Comparison of ENCODE assay signal across 16 cellular contexts in the genomic region with DNA sequence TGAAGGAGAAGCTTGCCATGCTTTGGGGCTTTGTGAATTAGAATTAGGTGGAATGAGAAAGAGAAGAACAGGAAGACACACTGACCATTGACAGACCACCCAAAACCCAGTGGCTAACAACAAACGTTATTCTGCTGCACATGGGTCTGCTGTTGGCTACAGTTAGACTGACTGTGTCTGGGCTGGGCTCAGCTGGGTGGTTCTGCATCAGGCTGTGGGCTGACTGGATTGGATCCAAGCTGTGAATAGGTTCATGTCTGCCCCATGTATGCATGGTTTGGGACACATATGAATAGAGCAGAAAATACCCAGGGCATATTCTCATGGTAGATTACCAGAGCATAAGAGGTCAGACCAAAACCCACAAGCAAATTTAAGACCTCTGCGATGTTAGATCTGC. TPM values are rescaled to one million over a fixed set of nuclear protein-coding genes. Genes with fewer than 3 reads are reported as not detected.
A peak's percentile ranks its signal among the peaks of the same experiment; 100 is the strongest.
DNase-seq lines count a peak whose midpoint lies in the region; ATAC-seq, FAIRE-seq and TF ChIP-seq lines count a peak whose summit lies in the region.
"Had no signal": no experiment of that assay in that cellular context is flagged by ENCODE, and none has a peak within 500 bp of the region (broad histone marks: within the 10 kb centered on the region; RNA-seq: fewer than 3 reads in every experiment).

No MANE protein-coding gene starts in this region.

- H2AK9ac ChIP-seq in IMR-90 (replicated peaks; ENCODE audit: low read depth, low read length, poor library complexity): no peak overlapping the region

- no peak overlapping the region for H2AK5ac ChIP-seq in IMR-90 (ENCODE audit: low read depth, low read length)

- H3K4me3 ChIP-seq in GM23338 (no peak overlapping the region), IMR-90 (ENCODE audit: insufficient read depth, low read depth, low read length) (no peak overlapping the region)

- no peak for ATAC-seq in GM23338
- no peak for ATAC-seq in IMR-90 (ENCODE audit: low read depth)
- ATAC-seq in GM19395 (IDR thresholded peaks at IDR 0.05; ENCODE audit: unreplicated experiment): no peak

- no peak overlapping the region for H2BK120ac ChIP-seq in IMR-90 (ENCODE audit: low read depth, low read length)

- no peaks in the 10 kb centered on the region for H3K9me3 ChIP-seq in IMR-90 (ENCODE audit: control insufficient read depth, insufficient read depth, low read length)
- H3K9me3 ChIP-seq: BE2C had no signal

- H3K79me1 ChIP-seq in IMR-90 (ENCODE audit: low read depth in 1 of 2, low read length in 2 of 2): no peaks in the 10 kb centered on the region

- no peak overlapping the region for H4K5ac ChIP-seq in IMR-90 (ENCODE audit: low read depth, low read length)

- no peaks in the 10 kb centered on the region for H3K9me3 Mint-ChIP-seq in GM23338
- H3K9me3 Mint-ChIP-seq in dendritic cell treated with granulocyte-macrophage colony-stimulating factor and Interleukin-4, amounts not matched to agents 40 ng/mL and 50 ng/mL, for 4 days: peaks cover 8% of the 10 kb centered on the region
- H3K9me3 Mint-ChIP-seq: CD4-positive, alpha-beta memory T cell; H9 had no signal

- DNase-seq in GM23338 (ENCODE audit: low spot score): no peak
- DNase-seq in IMR-90: no peak
- DNase-seq in D721Med (ENCODE audit: insufficient read length, low spot score): no peak
- no peak for DNase-seq in NCI-H774 (lab: John Stamatoyannopoulos, UW)
- no peak for DNase-seq in RPMI8226
- DNase-seq: ACHN; BE2C; CD4-positive, alpha-beta memory T cell; DMS79 treated with DMSO at 0.1 percent for 48 hours; H9 had no signal

- H3K27me3 ChIP-seq in GM23338 (ENCODE audit: insufficient read depth): no peaks in the 10 kb centered on the region
- H3K27me3 ChIP-seq in IMR-90 (ENCODE audit: control insufficient read depth, insufficient read depth, low read length): peaks cover 11% of the 10 kb centered on the region
- H3K27me3 ChIP-seq: BE2C had no signal

- dilution Hi-C loops in IMR-90 (cut with HindIII; ENCODE audit: low sequenced_read_pairs, unreplicated experiment): no loop called here

- no peak overlapping the region for H2BK5ac ChIP-seq in IMR-90 (ENCODE audit: low read depth, low read length, poor library complexity, severe bottlenecking)

- peaks cover 3% of the 10 kb centered on the region for H3K27me3 Mint-ChIP-seq in GM23338 (ENCODE audit: insufficient read depth, low read depth, poor library complexity)
- H3K27me3 Mint-ChIP-seq in dendritic cell treated with granulocyte-macrophage colony-stimulating factor and Interleukin-4, amounts not matched to agents 40 ng/mL and 50 ng/mL, for 4 days: peaks cover 4% of the 10 kb centered on the region

- H3K4me1 Mint-ChIP-seq in GM23338: no peaks in the 10 kb centered on the region; the same call in 2 of the 3 replicates
- peaks cover 21% of the 10 kb centered on the region for H3K4me1 Mint-ChIP-seq in dendritic cell treated with granulocyte-macrophage colony-stimulating factor and Interleukin-4, amounts not matched to agents 40 ng/mL and 50 ng/mL, for 4 days (ENCODE audit: low read depth)
- H3K4me1 Mint-ChIP-seq: CD4-positive, alpha-beta memory T cell; IgD-negative memory B cell had no signal

- H3K9ac ChIP-seq in IMR-90 (ENCODE audit: low read depth, low read length): no peak overlapping the region

- peak overlapping the region; percentile 69; the same call in 1 of the 2 replicates for H3K14ac ChIP-seq in IMR-90 (replicated peaks; ENCODE audit: low read depth, low read length)

- H3K56ac ChIP-seq in IMR-90 (ENCODE audit: extremely low read depth, insufficient read depth, low read length): no peak overlapping the region

- H2BK20ac ChIP-seq in IMR-90 (ENCODE audit: low read depth, low read length): no peak overlapping the region

- no peak overlapping the region for H3K27ac ChIP-seq in GM23338 (ENCODE audit: low read depth)
- no peak overlapping the region for H3K27ac ChIP-seq in IMR-90 (ENCODE audit: insufficient read depth, low read length)
- H3K27ac ChIP-seq: C4-2B had no signal

- H3K4me3 Mint-ChIP-seq in GM23338: no peak overlapping the region
- no peak overlapping the region for H3K4me3 Mint-ChIP-seq in dendritic cell treated with granulocyte-macrophage colony-stimulating factor and Interleukin-4, amounts not matched to agents 40 ng/mL and 50 ng/mL, for 4 days
- H3K4me3 Mint-ChIP-seq: CD4-positive, alpha-beta memory T cell; H9 had no signal

- no peak for FAIRE-seq in D721Med (lab: Jason Lieb, UNC)
- FAIRE-seq: A204.1, H1 had no signal

- no peak overlapping the region for H3K4ac ChIP-seq in IMR-90 (ENCODE audit: low read depth, low read length)

- no peaks in the 10 kb centered on the region for H3K36me3 Mint-ChIP-seq in GM23338 (ENCODE audit: low read depth)
- no peaks in the 10 kb centered on the region for H3K36me3 Mint-ChIP-seq in dendritic cell treated with granulocyte-macrophage colony-stimulating factor and Interleukin-4, amounts not matched to agents 40 ng/mL and 50 ng/mL, for 4 days (ENCODE audit: low read depth)
- H3K36me3 Mint-ChIP-seq: CD4-positive, alpha-beta memory T cell had no signal

- POLR2A ChIA-PET in IMR-90 (lab: Charles Lee; ENCODE audit: unreplicated experiment): no interaction called here

- no peak overlapping the region for H2AFZ ChIP-seq in GM23338
- no peak overlapping the region for H2AFZ ChIP-seq in IMR-90 (replicated peaks; ENCODE audit: low read length, poor library complexity)

- no peaks in the 10 kb centered on the region for H3K79me2 ChIP-seq in GM23338 (replicated peaks; ENCODE audit: insufficient read depth)

- no peaks in the 10 kb centered on the region for H3F3A ChIP-seq in GM23338 (replicated peaks; ENCODE audit: low read depth)

- H4K20me1 ChIP-seq in GM23338 (replicated peaks; ENCODE audit: insufficient read depth) (no peaks in the 10 kb centered on the region), IMR-90 (ENCODE audit: insufficient read depth, low read length) (no peaks in the 10 kb centered on the region)

- intact Hi-C loops in IMR-90 (cut with micrococcal nuclease): no loop called here
- intact Hi-C loops in dendritic cell treated with granulocyte-macrophage colony-stimulating factor and Interleukin-4, amounts not matched to agents 40 ng/mL and 50 ng/mL, for 4 days (cut with micrococcal nuclease): no loop called here

- no peak overlapping the region for H2BK15ac ChIP-seq in IMR-90 (ENCODE audit: low read depth, low read length)

- TF ChIP-seq CTCF in GM23338 (conservative IDR thresholded peaks at IDR 0.05; ENCODE audit: low read depth in 2 of 2) (no peak), IMR-90 (conservative IDR thresholded peaks at IDR 0.05; ENCODE audit: low read depth, low read length) (no peak), D721Med (IDR thresholded peaks at IDR 0.05; ENCODE audit: insufficient read depth, missing control alignments) (no peak)

- no CpG with 5 or more reads among the region's 2 CpGs for WGBS in IMR-90 (ENCODE audit: extremely low coverage in 2 of 2, insufficient read length in 1 of 2), 2 experiments

- H4K8ac ChIP-seq in IMR-90 (ENCODE audit: low read depth in 2 of 2, low read length in 2 of 2): no peak overlapping the region

- no peak overlapping the region for H3K18ac ChIP-seq in IMR-90 (ENCODE audit: low read depth, low read length)

- in situ Hi-C loops in IMR-90 (cut with MboI; ENCODE audit: low sequenced_read_pairs): no loop called here

- H3K9me1 ChIP-seq in IMR-90 (ENCODE audit: insufficient read depth, low read length): no peaks in the 10 kb centered on the region

- no peak for TF ChIP-seq POLR2A in IMR-90 (IDR thresholded peaks at IDR 0.05; ENCODE audit: low read depth, low read length)

- H3K36me3 ChIP-seq in GM23338 (ENCODE audit: insufficient read depth): no peaks in the 10 kb centered on the region
- H3K36me3 ChIP-seq in IMR-90 (ENCODE audit: control insufficient read depth, insufficient read depth, low read length): no peaks in the 10 kb centered on the region
- H3K36me3 ChIP-seq: BE2C had no signal

- H4K91ac ChIP-seq in IMR-90 (ENCODE audit: insufficient read depth, low read depth, low read length): no peak overlapping the region

- H3K23ac ChIP-seq in IMR-90 (ENCODE audit: low read depth, low read length): no peak overlapping the region

- CTCF ChIA-PET in IMR-90 (lab: Yijun Ruan, JAX): no interaction called here

- no peak overlapping the region for H3K27ac Mint-ChIP-seq in GM23338
- peak overlapping the region; percentile 58 for H3K27ac Mint-ChIP-seq in dendritic cell treated with granulocyte-macrophage colony-stimulating factor and Interleukin-4, amounts not matched to agents 40 ng/mL and 50 ng/mL, for 4 days
- H3K27ac Mint-ChIP-seq: CD4-positive, alpha-beta memory T cell had no signal

- H3K4me2 ChIP-seq in GM23338 (no peak overlapping the region), IMR-90 (ENCODE audit: low read depth, low read length) (no peak overlapping the region)

- TF ChIP-seq RAD21 in IMR-90 (IDR thresholded peaks at IDR 0.05; ENCODE audit: low read length): no peak

- BruUV-seq in IMR-90 (replicated peaks; lab: Mats Ljungman, UMichigan): no TSS peak

- no peaks in the 10 kb centered on the region for H3K4me1 ChIP-seq in GM23338 (ENCODE audit: insufficient read depth)
- peaks cover 2% of the 10 kb centered on the region; the same call in 1 of the 2 replicates for H3K4me1 ChIP-seq in IMR-90 (ENCODE audit: control insufficient read depth, insufficient read depth, low read length)
- H3K4me1 ChIP-seq: BE2C had no signal

- H3K9me2 ChIP-seq in GM23338 (ENCODE audit: insufficient read depth): no peaks in the 10 kb centered on the region

TF ChIP-seq in GM23338, 12 proteins besides CTCF, POLR2A, EP300 and RAD21:
- peak; percentile 81 for TF ChIP-seq ZNF331 (CRISPR knock-in tag; IDR thresholded peaks at IDR 0.05; ENCODE audit: low read depth)
- no peak for TF ChIP-seq STAT1 (IDR thresholded peaks at IDR 0.05; ENCODE audit: unreplicated experiment)
- no peak for TF ChIP-seq JUNB (IDR thresholded peaks at IDR 0.05; ENCODE audit: unreplicated experiment)
- no peak for TF ChIP-seq POLR2AphosphoS5 (IDR thresholded peaks at IDR 0.05; ENCODE audit: low read depth)
- no peak for TF ChIP-seq ZNF114 (CRISPR knock-in tag; IDR thresholded peaks at IDR 0.05)
- no peak for TF ChIP-seq CREB1 (CRISPR knock-in tag; IDR thresholded peaks at IDR 0.05; ENCODE audit: low read depth)

TF ChIP-seq in IMR-90, 13 proteins besides CTCF, POLR2A, EP300 and RAD21 (continues in another document):
- TF ChIP-seq NFE2L2 (IDR thresholded peaks at IDR 0.05; ENCODE audit: low read depth, low read length) (no peak), CEBPB (IDR thresholded peaks at IDR 0.05; ENCODE audit: low read depth, low read length) (no peak), CHD1 (IDR thresholded peaks at IDR 0.05; ENCODE audit: low read depth, low read length) (no peak)

RNA-seq across cellular contexts. Expression of gene LDLRAD3, which starts 11.7 kb away (rescaled TPM):
- total RNA-seq in GM23338 (2014; rRNA removed; shearing (Covaris generic)): 13.4 and 19.4 TPM in 2 replicates
- polyA plus RNA-seq in GM23338 (2016; fragmentation: Nextera tagmentation; extraction: Ambion mirVana) (8.5 TPM in 2 replicates), IMR-90 (2012; rRNA removed) (6.4 and 7.7 TPM in 2 replicates)
- 2.7 and 3.6 TPM in 2 replicates for total RNA-seq in IMR-90 (2012; rRNA removed)
- 5.2 and 7.5 TPM in 2 replicates for polyA plus RNA-seq in IMR-90 (2012; cell fraction: cytosol; rRNA removed)
- 4.9 and 6.9 TPM in 2 replicates for polyA plus RNA-seq in IMR-90 (2012; cell fraction: nucleus; rRNA removed; ENCODE audit: low replicate concordance)
- total RNA-seq: CD4-positive, alpha-beta memory T cell had no signal
- polyA plus RNA-seq: CD4-positive, alpha-beta memory T cell; IgD-negative memory B cell had no signal
